8 cellular contexts compared by ENCODE assay signal in the genomic region with DNA sequence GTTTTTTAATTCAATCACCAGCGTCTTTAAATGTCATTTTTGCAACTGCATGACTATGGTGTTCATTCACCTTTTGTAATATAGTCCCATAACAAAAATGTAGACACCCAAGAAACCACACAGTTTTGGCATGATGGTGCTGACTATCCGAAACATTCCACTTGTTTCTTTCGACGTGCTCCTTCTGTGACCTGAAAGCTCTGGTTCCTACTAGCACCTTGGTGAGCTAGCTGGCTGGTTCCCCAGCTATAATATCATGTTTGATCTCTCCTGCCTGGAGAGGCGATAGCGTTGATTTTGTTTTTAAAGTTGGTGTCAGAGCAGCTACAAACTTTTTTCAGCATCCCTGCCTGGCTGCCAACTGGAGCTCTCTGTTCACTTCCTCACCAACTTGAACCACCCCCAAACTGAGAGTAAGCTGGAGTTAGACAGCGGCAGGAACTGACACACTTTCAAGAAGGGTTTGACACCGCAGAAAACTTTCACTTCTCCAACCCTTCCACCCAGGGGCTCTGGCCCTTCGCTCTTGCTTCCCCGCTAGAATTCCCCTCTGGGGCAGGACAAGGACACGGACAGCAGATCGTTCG. TPM values are rescaled to one million over a fixed set of nuclear protein-coding genes. Genes with fewer than 3 reads are reported as not detected.
DNase-seq lines count a peak whose midpoint lies in the region; ATAC-seq lines count a peak whose summit lies in the region.

No MANE protein-coding gene starts in this region.

- peaks cover 0 to 1% of the 10 kb centered on the region in 2 experiments for H3K4me1 ChIP-seq in trophoblast cell (ENCODE audit: control insufficient read depth in 1 of 2, insufficient read depth in 2 of 2, low read length in 2 of 2)

- H2AK5ac ChIP-seq in trophoblast cell (ENCODE audit: low read length): no peak overlapping the region

- H3K9ac ChIP-seq in trophoblast cell (ENCODE audit: low read length): peak overlapping the region; percentile 100

- peak overlapping the region; percentile 100 for H3K18ac ChIP-seq in trophoblast cell (ENCODE audit: low read length)

- peak overlapping the region; percentile 96 for H3K4ac ChIP-seq in trophoblast cell (ENCODE audit: low read depth, low read length)

- peak overlapping the region; percentile 98 for H3K4me3 Mint-ChIP-seq in activated naive CD8-positive, alpha-beta T cell treated with anti-CD3 and anti-CD28 coated beads for 36 hours

- H3K27me3 ChIP-seq in trophoblast cell (ENCODE audit: insufficient read depth, low read length): no peaks in the 10 kb centered on the region

- peaks cover 12% of the 10 kb centered on the region for H3K79me1 ChIP-seq in trophoblast cell (ENCODE audit: low read length)

- peaks cover 46% of the 10 kb centered on the region for H3K4me1 Mint-ChIP-seq in activated naive CD8-positive, alpha-beta T cell treated with anti-CD3 and anti-CD28 coated beads for 36 hours

- H3K36me3 Mint-ChIP-seq in activated naive CD8-positive, alpha-beta T cell treated with anti-CD3 and anti-CD28 coated beads for 36 hours: peaks cover 8% of the 10 kb centered on the region

- peak overlapping the region; percentile 98 for H2BK5ac ChIP-seq in trophoblast cell (ENCODE audit: low read depth, low read length, poor library complexity)

- no peaks in the 10 kb centered on the region for H3K27me3 Mint-ChIP-seq in activated naive CD8-positive, alpha-beta T cell treated with anti-CD3 and anti-CD28 coated beads for 36 hours

- no peaks in the 10 kb centered on the region for H3K36me3 ChIP-seq in trophoblast cell (ENCODE audit: control insufficient read depth in 1 of 2, insufficient read depth in 2 of 2, low read length in 2 of 2)

- peak overlapping the region; percentile 96 for H4K91ac ChIP-seq in trophoblast cell (ENCODE audit: low read depth, low read length)

- H2AFZ ChIP-seq in trophoblast cell (ENCODE audit: insufficient read depth, low read length, poor library complexity): peak overlapping the region; percentile 99

- peak overlapping the region; percentile 99 for H4K8ac ChIP-seq in trophoblast cell (ENCODE audit: low read depth, low read length)

- peak overlapping the region; percentile 92 for H2BK120ac ChIP-seq in trophoblast cell (ENCODE audit: insufficient read depth, low read length, poor library complexity)

- H3K4me2 ChIP-seq in trophoblast cell (ENCODE audit: low read length): peak overlapping the region; percentile 94

- H3K14ac ChIP-seq in trophoblast cell (ENCODE audit: low read length): peak overlapping the region; percentile 100

- WGBS in trophoblast cell (ENCODE audit: extremely low coverage, insufficient coverage, insufficient read length): no CpG with 5 or more reads among the region's 13 CpGs

- peaks cover 12% of the 10 kb centered on the region for H3K79me2 ChIP-seq in trophoblast cell (ENCODE audit: control insufficient read depth, insufficient read depth, low read length, poor library complexity)

- ATAC-seq in GM19463 (IDR thresholded peaks at IDR 0.05; ENCODE audit: unreplicated experiment) (peak; percentile 50), HG03571 (IDR thresholded peaks at IDR 0.05; ENCODE audit: unreplicated experiment) (peak; percentile 66)

- DNase-seq in COLO829 (ENCODE audit: low spot score): peak; percentile 31
- peak; percentile 98 for DNase-seq in SIG-M5 treated with dmso at 0.1 percent for 504 hours (lab: John Stamatoyannopoulos, UW; ENCODE audit: unreplicated experiment)
- peak; percentile 64 for DNase-seq in activated naive CD8-positive, alpha-beta T cell treated with anti-CD3 and anti-CD28 coated beads for 36 hours
- DNase-seq in cardiac septum (ENCODE audit: low spot score): peak; percentile 79
- DNase-seq in trophoblast cell: peak; percentile 37 to 64
- no peak for DNase-seq in DMS153 treated with DMSO at 0.1 percent for 48 hours (lab: John Stamatoyannopoulos, UW; ENCODE audit: unreplicated experiment)

- H2BK12ac ChIP-seq in trophoblast cell (ENCODE audit: low read length): no peak overlapping the region

- no peak overlapping the region for H3K23ac ChIP-seq in trophoblast cell (ENCODE audit: low read length)

- H3K27ac Mint-ChIP-seq in activated naive CD8-positive, alpha-beta T cell treated with anti-CD3 and anti-CD28 coated beads for 36 hours: peak overlapping the region; percentile 100

- peak overlapping the region; percentile 97 for H3K27ac ChIP-seq in trophoblast cell (ENCODE audit: low read depth, low read length)

- intact Hi-C loops in cardiac septum (cut with DNase I): loop anchor here (2.0 to 10.0 kb wide), 4 partner anchors 15 to 159 kb away; a partner anchor contains a TSS

- peak overlapping the region; percentile 99 for H3K4me3 ChIP-seq in trophoblast cell (ENCODE audit: low read depth, low read length)

- H4K12ac ChIP-seq in trophoblast cell (ENCODE audit: low read depth, low read length): peak overlapping the region; percentile 100

- H3K9me3 ChIP-seq in trophoblast cell (ENCODE audit: insufficient read depth, low read depth, low read length): no peaks in the 10 kb centered on the region

- no peaks in the 10 kb centered on the region for H3K9me3 Mint-ChIP-seq in activated naive CD8-positive, alpha-beta T cell treated with anti-CD3 and anti-CD28 coated beads for 36 hours

RNA-seq across cellular contexts. Expression of a gene that starts 1.1 kb away (rescaled TPM):
- 10 to 100 TPM; 11.9 to 12.3 TPM for total RNA-seq in activated naive CD8-positive, alpha-beta T cell treated with anti-CD3 and anti-CD28 coated beads for 36 hours
- total RNA-seq in cardiac septum: 14.3 TPM
- polyA plus RNA-seq in trophoblast cell (2013): 5.6 TPM in 2 replicates

RNA-seq across cellular contexts. Expression of a gene that starts 14.5 kb away (rescaled TPM):
- total RNA-seq in activated naive CD8-positive, alpha-beta T cell treated with anti-CD3 and anti-CD28 coated beads for 36 hours: 10 to 100 TPM; 12.4 to 12.6 TPM
- total RNA-seq in cardiac septum: 22.4 TPM
- polyA plus RNA-seq in trophoblast cell (2013): 13.0 and 13.5 TPM in 2 replicates
